14 cellular contexts compared by ENCODE assay signal in the genomic region with DNA sequence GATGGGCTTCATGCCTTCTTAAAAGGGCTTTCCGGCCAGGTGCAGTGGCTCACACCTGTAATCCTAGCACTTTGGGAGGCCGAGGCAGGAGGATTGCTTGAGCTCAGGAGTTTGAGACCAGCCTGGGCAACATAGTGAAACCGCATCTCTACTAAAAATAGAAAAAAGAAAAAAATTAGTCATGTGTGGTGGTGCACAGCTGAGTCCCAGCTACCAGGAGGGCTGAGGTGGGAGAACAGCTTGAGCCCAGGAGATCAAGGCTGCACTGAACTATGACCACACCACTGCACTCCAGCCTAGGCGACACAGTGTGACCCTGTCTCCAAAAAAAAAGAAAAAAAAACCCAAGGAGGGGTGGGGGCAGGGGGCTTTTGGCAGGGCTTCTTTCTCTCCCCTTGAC. TPM values are rescaled to one million over a fixed set of nuclear protein-coding genes. Genes with fewer than 3 reads are reported as not detected.
DNase-seq lines count a peak whose midpoint lies in the region; ATAC-seq and FAIRE-seq lines count a peak whose summit lies in the region.
"Had no signal": no experiment of that assay in that cellular context is flagged by ENCODE, and none has a peak within 500 bp of the region (broad histone marks: within the 10 kb centered on the region; RNA-seq: fewer than 3 reads in every experiment).

No MANE protein-coding gene starts in this region.

- H3K36me3 ChIP-seq in CD4-positive, CD25-positive, alpha-beta regulatory T cell (ENCODE audit: control insufficient read depth, insufficient read depth, low read length), result peaks cover 70% of the 10 kb centered on the region

- no peak overlapping the region for H3K4me3 ChIP-seq in CD4-positive, CD25-positive, alpha-beta regulatory T cell (ENCODE audit: low read depth, low read length)
- H3K4me3 ChIP-seq: MG63 had no signal

- ATAC-seq in CD4-positive, CD25-positive, alpha-beta regulatory T cell (ENCODE audit: low read depth in 2 of 2), result no peak
- ATAC-seq in HG02642 (IDR thresholded peaks at IDR 0.05; ENCODE audit: poor library complexity, unreplicated experiment) (peak; percentile 68), HG03571 (IDR thresholded peaks at IDR 0.05; ENCODE audit: unreplicated experiment) (peak; percentile 54)
- ATAC-seq: activated T-helper 17 cell treated with anti-CD3 and anti-CD28 coated beads, Interleukin-2, amount 50 U/mL, for 72 hours had no signal

- peak overlapping the region in 2 of 3 donors; percentile 9 to 20 for H3K27ac Mint-ChIP-seq in CD4-positive, CD25-positive, alpha-beta regulatory T cell

- FAIRE-seq in GM19239 (lab: Jason Lieb, UNC), result peak; percentile 53

- H3K4me1 Mint-ChIP-seq in CD4-positive, CD25-positive, alpha-beta regulatory T cell, result peaks cover 9 to 61% (median 39%) of the 10 kb centered on the region in 4 donors

- no peaks in the 10 kb centered on the region for H3K9me3 Mint-ChIP-seq in CD4-positive, CD25-positive, alpha-beta regulatory T cell
- H3K9me3 Mint-ChIP-seq: activated T-helper 17 cell treated with anti-CD3 and anti-CD28 coated beads, Interleukin-2, amount 50 U/mL, for 72 hours had no signal

- no peak overlapping the region for H3K27ac ChIP-seq in CD4-positive, CD25-positive, alpha-beta regulatory T cell (ENCODE audit: insufficient read depth, low read length, poor library complexity, severe bottlenecking)
- H3K27ac ChIP-seq: brain microvascular endothelial cell had no signal

- peak overlapping the region in 1 of 4 donors; percentile 49 for H3K4me3 Mint-ChIP-seq in CD4-positive, CD25-positive, alpha-beta regulatory T cell
- H3K4me3 Mint-ChIP-seq: activated T-helper 17 cell treated with anti-CD3 and anti-CD28 coated beads, Interleukin-2, amount 50 U/mL, for 72 hours had no signal

- H3K27me3 ChIP-seq in CD4-positive, CD25-positive, alpha-beta regulatory T cell (ENCODE audit: control insufficient read depth, insufficient read depth, low read length), result no peaks in the 10 kb centered on the region
- H3K27me3 ChIP-seq: BE2C, brain microvascular endothelial cell, MG63 had no signal

- H3K36me3 Mint-ChIP-seq in CD4-positive, CD25-positive, alpha-beta regulatory T cell, result peaks cover 28% of the 10 kb centered on the region

- peaks cover 11% of the 10 kb centered on the region for H3K4me1 ChIP-seq in CD4-positive, CD25-positive, alpha-beta regulatory T cell (ENCODE audit: control insufficient read depth, insufficient read depth, low read length, poor library complexity, severe bottlenecking)

- no peaks in the 10 kb centered on the region for H3K27me3 Mint-ChIP-seq in CD4-positive, CD25-positive, alpha-beta regulatory T cell
- H3K27me3 Mint-ChIP-seq: activated T-helper 17 cell treated with anti-CD3 and anti-CD28 coated beads, Interleukin-2, amount 50 U/mL, for 72 hours had no signal

- DNase-seq in CD4-positive, CD25-positive, alpha-beta regulatory T cell, result no peak
- DNase-seq in GM19239 (ENCODE audit: insufficient read length, low spot score) (no peak), NCI-H1048 (lab: John Stamatoyannopoulos, UW) (no peak), GOT3 (lab: John Stamatoyannopoulos, UW) (no peak)
- DNase-seq in effector CD8-positive, alpha-beta T cell (lab: John Stamatoyannopoulos, UW), result no peak
- DNase-seq in activated effector memory CD4-positive, alpha-beta T cell treated with anti-CD3 and anti-CD28 coated beads, Interleukin-2, amount 50 U/mL, for 16 hours, result no peak
- DNase-seq: BE2C, brain microvascular endothelial cell, MG63, NCI-H510A treated with DMSO at 0.1 percent for 48 hours, SHP77 had no signal

- H3K9me3 ChIP-seq in CD4-positive, CD25-positive, alpha-beta regulatory T cell (ENCODE audit: control insufficient read depth in 2 of 2, low read length in 2 of 2), result no peaks in the 10 kb centered on the region
- H3K9me3 ChIP-seq: BE2C, MG63 had no signal

RNA-seq across cellular contexts. Expression of gene CARS2, which starts 7.2 kb away (rescaled TPM):
- 71.4 TPM for total RNA-seq in CD4-positive, CD25-positive, alpha-beta regulatory T cell
- 10 to 100 TPM; 23.1 to 39.9 (median 34.2) TPM for polyA plus RNA-seq in CD4-positive, CD25-positive, alpha-beta regulatory T cell

RNA-seq across cellular contexts. Expression of gene ING1, which starts 14.8 kb away (rescaled TPM):
- total RNA-seq in CD4-positive, CD25-positive, alpha-beta regulatory T cell, result 16.8 TPM
- polyA plus RNA-seq in CD4-positive, CD25-positive, alpha-beta regulatory T cell, result 10 to 100 TPM; 13.1 to 16.4 (median 14.8) TPM

Comparison
In these comparisons a context has a peak if more than half of its experiments do, and no peak if none do; other contexts are left out.
1. ATAC-seq: peak in HG02642 (single experiment) and HG03571 (single experiment); none in CD4-positive, CD25-positive, alpha-beta regulatory T cell (0 of 2).